14 cellular contexts compared by ENCODE assay signal in the genomic region with DNA sequence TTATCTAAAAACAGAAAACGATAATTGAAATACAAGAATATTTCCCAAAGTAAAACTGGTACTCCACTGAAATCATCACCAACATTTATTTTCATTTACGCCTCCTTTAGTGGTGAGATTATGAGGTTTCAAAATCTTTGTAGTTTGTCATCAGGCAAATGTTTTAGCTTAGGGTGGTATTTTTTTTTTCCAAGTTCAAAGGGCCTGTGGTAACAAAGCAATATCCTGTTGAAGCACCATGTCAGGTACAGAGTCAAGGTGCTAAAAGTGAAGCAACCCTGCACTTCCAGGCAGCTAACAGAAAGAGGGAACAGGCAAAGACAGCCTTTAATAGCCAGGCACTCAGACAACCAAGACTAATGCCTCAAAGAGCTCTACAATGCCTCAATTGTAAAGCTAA.
A peak's percentile ranks its signal among the peaks of the same experiment; 100 is the strongest.
DNase-seq lines count a peak whose midpoint lies in the region; ATAC-seq, FAIRE-seq and TF ChIP-seq lines count a peak whose summit lies in the region.
"Had no signal": no experiment of that assay in that cellular context is flagged by ENCODE, and none has a peak within 500 bp of the region (broad histone marks: within the 10 kb centered on the region; RNA-seq: fewer than 3 reads in every experiment).

No MANE protein-coding gene starts in this region.

- in situ Hi-C loops in GM12878 (cut with MboI): no loop called here

- peak overlapping the region; percentile 76 for H3K27ac Mint-ChIP-seq in activated naive CD4-positive, alpha-beta T cell treated with anti-CD3 and anti-CD28 coated beads for 36 hours
- H3K27ac Mint-ChIP-seq in T-helper 2 cell treated with Interferon-gamma antibody and Interleukin-4, amounts not matched to agents 5 μg/mL and 100 μg/mL, for 36 hours: peak overlapping the region; percentile 63
- H3K27ac Mint-ChIP-seq in stimulated activated naive CD8-positive, alpha-beta T cell treated with anti-CD3 and anti-CD28 coated beads, Interleukin-15, Interleukin-2, amounts not matched to agents 100 ng/mL and 50 ng/mL, for 24 hours: peak overlapping the region; percentile 38

- peaks cover 8 to 21% of the 10 kb centered on the region in 2 experiments for H3K36me3 ChIP-seq in GM12878 (ENCODE audit: control insufficient read depth in 2 of 2, insufficient read depth in 2 of 2, low read length in 1 of 2)

- no TSS peak for BruUV-seq in GM12878 (replicated peaks; lab: Mats Ljungman, UMichigan)

- intact Hi-C loops in activated naive CD4-positive, alpha-beta T cell treated with anti-CD3 and anti-CD28 coated beads for 36 hours (cut with micrococcal nuclease): loop anchor here (1.0 to 2.0 kb wide), 9 partner anchors 14 to 164 kb away; a partner anchor contains a TSS
- intact Hi-C loops in GM12878 (cut with micrococcal nuclease; ENCODE audit: unreplicated experiment): no loop called here

- no peaks in the 10 kb centered on the region; the same call in none of the 2 replicates for H3K79me2 ChIP-seq in GM12878 (ENCODE audit: control insufficient read depth, insufficient read depth, low read length)

- no peak overlapping the region for H3K9ac ChIP-seq in GM12878 (ENCODE audit: control insufficient read depth, insufficient read depth, low read length)

- H3K27ac ChIP-seq in GM12878 (ENCODE audit: control insufficient read depth, insufficient read depth): no peak overlapping the region
- H3K27ac ChIP-seq: prostate gland had no signal

- H3K4me3 Mint-ChIP-seq in activated naive CD4-positive, alpha-beta T cell treated with anti-CD3 and anti-CD28 coated beads for 36 hours: no peak overlapping the region
- peak overlapping the region; percentile 59 for H3K4me3 Mint-ChIP-seq in T-helper 2 cell treated with Interferon-gamma antibody and Interleukin-4, amounts not matched to agents 5 μg/mL and 100 μg/mL, for 36 hours
- H3K4me3 Mint-ChIP-seq in stimulated activated naive CD8-positive, alpha-beta T cell treated with anti-CD3 and anti-CD28 coated beads, Interleukin-15, Interleukin-2, amounts not matched to agents 100 ng/mL and 50 ng/mL, for 24 hours: no peak overlapping the region

- WGBS in GM12878 (ENCODE audit: insufficient coverage, insufficient replicate concordance, low lambda C conversion rate, missing lambda C conversion rate): 94% methylated on average over 2 of the region's 2 CpGs

- H3K27me3 ChIP-seq in GM12878 (replicated peaks in 1 of 2; ENCODE audit: control insufficient read depth in 2 of 2, insufficient read depth in 2 of 2, low read length in 1 of 2): no peaks in the 10 kb centered on the region
- H3K27me3 ChIP-seq: spleen had no signal

- RAD21 ChIA-PET in GM12878 (lab: Charles Lee; ENCODE audit: unreplicated experiment): no interaction called here

- H2AFZ ChIP-seq in GM12878 (ENCODE audit: control insufficient read depth, low read depth, low read length): no peak overlapping the region

- peaks cover 58% of the 10 kb centered on the region for H3K4me1 Mint-ChIP-seq in activated naive CD4-positive, alpha-beta T cell treated with anti-CD3 and anti-CD28 coated beads for 36 hours (ENCODE audit: low read depth)
- peaks cover 35% of the 10 kb centered on the region for H3K4me1 Mint-ChIP-seq in T-helper 2 cell treated with Interferon-gamma antibody and Interleukin-4, amounts not matched to agents 5 μg/mL and 100 μg/mL, for 36 hours (ENCODE audit: low read depth)
- H3K4me1 Mint-ChIP-seq in stimulated activated naive CD8-positive, alpha-beta T cell treated with anti-CD3 and anti-CD28 coated beads, Interleukin-15, Interleukin-2, amounts not matched to agents 100 ng/mL and 50 ng/mL, for 24 hours (ENCODE audit: low read depth): peaks cover 52% of the 10 kb centered on the region

- H3K4me1 ChIP-seq in GM12878 (ENCODE audit: control insufficient read depth, insufficient read depth, low read length): peaks cover 13% of the 10 kb centered on the region
- H3K4me1 ChIP-seq: prostate gland had no signal

- FAIRE-seq in GM12878 (lab: Jason Lieb, UNC): no peak
- FAIRE-seq: frontal cortex had no signal

- SMC1A ChIA-PET in GM12878 (lab: Charles Lee; ENCODE audit: uncharacterized antibody, unreplicated experiment): interaction anchor here (0.7 to 1.4 kb wide), 6 partner anchors 13 to 198 kb away, joined by 3 to 6 read pairs (median 3); no protein-coding TSS in a partner anchor

- no peaks in the 10 kb centered on the region for H3K27me3 Mint-ChIP-seq in activated naive CD4-positive, alpha-beta T cell treated with anti-CD3 and anti-CD28 coated beads for 36 hours (ENCODE audit: low read depth)
- no peaks in the 10 kb centered on the region for H3K27me3 Mint-ChIP-seq in T-helper 2 cell treated with Interferon-gamma antibody and Interleukin-4, amounts not matched to agents 5 μg/mL and 100 μg/mL, for 36 hours (ENCODE audit: low read depth)
- no peaks in the 10 kb centered on the region for H3K27me3 Mint-ChIP-seq in stimulated activated naive CD8-positive, alpha-beta T cell treated with anti-CD3 and anti-CD28 coated beads, Interleukin-15, Interleukin-2, amounts not matched to agents 100 ng/mL and 50 ng/mL, for 24 hours

- DNase-seq in activated naive CD4-positive, alpha-beta T cell treated with anti-CD3 and anti-CD28 coated beads for 36 hours: peak; percentile 68
- no peak for DNase-seq in activated naive CD4-positive, alpha-beta T cell treated with anti-CD3 and anti-CD28 coated beads, Interleukin-2, amount 50 U/mL, for 16 hours
- DNase-seq in T-helper 2 cell treated with Interferon-gamma antibody and Interleukin-4, amounts not matched to agents 5 μg/mL and 100 μg/mL, for 36 hours (ENCODE audit: low spot score): no peak
- DNase-seq in GM12878 (ENCODE audit: low read depth, low spot score) (no peak), GM19238 (ENCODE audit: insufficient read length, low spot score) (no peak), mucosa of gallbladder (ENCODE audit: low spot score) (no peak), D341Med (ENCODE audit: low spot score) (no peak)
- DNase-seq: DMS 273 treated with DMSO at 0.1 percent for 48 hours, NCI-H2171 treated with DMSO at 0.1 percent for 48 hours, spleen, substantia nigra had no signal

- H3K9me3 ChIP-seq in GM12878 (replicated peaks; ENCODE audit: control insufficient read depth, insufficient read depth, low read length): no peaks in the 10 kb centered on the region
- H3K9me3 ChIP-seq: prostate gland, spleen had no signal

- H3K36me3 Mint-ChIP-seq in activated naive CD4-positive, alpha-beta T cell treated with anti-CD3 and anti-CD28 coated beads for 36 hours (ENCODE audit: low read depth): peaks cover 52% of the 10 kb centered on the region
- H3K36me3 Mint-ChIP-seq in T-helper 2 cell treated with Interferon-gamma antibody and Interleukin-4, amounts not matched to agents 5 μg/mL and 100 μg/mL, for 36 hours (ENCODE audit: low read depth): peaks cover 67% of the 10 kb centered on the region
- peaks cover 69% of the 10 kb centered on the region for H3K36me3 Mint-ChIP-seq in stimulated activated naive CD8-positive, alpha-beta T cell treated with anti-CD3 and anti-CD28 coated beads, Interleukin-15, Interleukin-2, amounts not matched to agents 100 ng/mL and 50 ng/mL, for 24 hours (ENCODE audit: low read depth)

- ATAC-seq in GM12878: no peak

- CTCF ChIA-PET in activated naive CD4-positive, alpha-beta T cell treated with anti-CD3 and anti-CD28 coated beads for 36 hours (lab: Charles Lee): interaction anchor here (0.7 to 2.4 kb wide), 7 partner anchors 10 to 262 kb away, joined by 3 to 12 read pairs (median 5); a partner anchor contains a TSS
- CTCF ChIA-PET in GM12878 (lab: Yijun Ruan, JAX): interaction anchor here (1.0 kb wide), 1 partner anchor 85 kb away, joined by 3 read pairs; no protein-coding TSS in a partner anchor

- H3K4me3 ChIP-seq in GM12878: no peak overlapping the region
- H3K4me3 ChIP-seq: prostate gland, spleen had no signal

- H4K20me1 ChIP-seq in GM12878 (ENCODE audit: control insufficient read depth, insufficient read depth): no peaks in the 10 kb centered on the region; the same call in 1 of the 2 replicates

- no peak for TF ChIP-seq RAD21 in GM12878 (IDR thresholded peaks at IDR 0.05; ENCODE audit: insufficient read depth, low read depth, low read length)

- TF ChIP-seq EP300 in GM12878 (IDR thresholded peaks at IDR 0.05; ENCODE audit: borderline replicate concordance in 1 of 2, control insufficient read depth in 1 of 2, low read depth in 2 of 2, low read length in 2 of 2): no peak

- POLR2A ChIA-PET in GM12878 (lab: Charles Lee): no interaction called here

- TF ChIP-seq CTCF in GM12878 (IDR thresholded peaks at IDR 0.05 in 2 of 3, conservative IDR thresholded peaks at IDR 0.05 in 1 of 3; ENCODE audit: control insufficient read depth in 2 of 3, extremely low read depth in 1 of 3, insufficient read depth in 1 of 3, low read depth in 3 of 3, low read length in 3 of 3): no peak

- no peak overlapping the region for H3K4me2 ChIP-seq in GM12878 (ENCODE audit: control insufficient read depth, insufficient read depth)

- no peaks in the 10 kb centered on the region for H3K9me3 Mint-ChIP-seq in activated naive CD4-positive, alpha-beta T cell treated with anti-CD3 and anti-CD28 coated beads for 36 hours
- H3K9me3 Mint-ChIP-seq in T-helper 2 cell treated with Interferon-gamma antibody and Interleukin-4, amounts not matched to agents 5 μg/mL and 100 μg/mL, for 36 hours: no peaks in the 10 kb centered on the region
- H3K9me3 Mint-ChIP-seq in stimulated activated naive CD8-positive, alpha-beta T cell treated with anti-CD3 and anti-CD28 coated beads, Interleukin-15, Interleukin-2, amounts not matched to agents 100 ng/mL and 50 ng/mL, for 24 hours: no peaks in the 10 kb centered on the region

- no peak for TF ChIP-seq POLR2A in GM12878 (IDR thresholded peaks at IDR 0.05; ENCODE audit: low read depth, low read length)

TF ChIP-seq in GM12878, 131 proteins besides CTCF, POLR2A, EP300 and RAD21:
- peak; percentile 70 for TF ChIP-seq RUNX3 (IDR thresholded peaks at IDR 0.05; ENCODE audit: low read length)
- TF ChIP-seq BCL11A (IDR thresholded peaks at IDR 0.05; ENCODE audit: low read depth, low read length): no peak
- TF ChIP-seq, protein P1, sequence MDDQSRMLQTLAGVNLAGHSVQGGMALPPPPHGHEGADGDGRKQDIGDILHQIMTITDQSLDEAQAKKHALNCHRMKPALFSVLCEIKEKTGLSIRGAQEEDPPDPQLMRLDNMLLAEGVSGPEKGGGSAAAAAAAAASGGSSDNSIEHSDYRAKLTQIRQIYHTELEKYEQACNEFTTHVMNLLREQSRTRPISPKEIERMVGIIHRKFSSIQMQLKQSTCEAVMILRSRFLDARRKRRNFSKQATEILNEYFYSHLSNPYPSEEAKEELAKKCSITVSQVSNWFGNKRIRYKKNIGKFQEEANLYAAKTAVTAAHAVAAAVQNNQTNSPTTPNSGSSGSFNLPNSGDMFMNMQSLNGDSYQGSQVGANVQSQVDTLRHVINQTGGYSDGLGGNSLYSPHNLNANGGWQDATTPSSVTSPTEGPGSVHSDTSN (IDR thresholded peaks at IDR 0.05; ENCODE audit: insufficient replicate concordance, low read depth, low read length): no peak
